In genomic region chr10:21517983-21518628, GRCh38 we compare ENCODE assay signal across 8 cellular contexts. TPM values are rescaled to one million over a fixed set of nuclear protein-coding genes. Genes with fewer than 3 reads are reported as not detected.
DNase-seq lines count a peak whose midpoint lies in the region; ATAC-seq and TF ChIP-seq lines count a peak whose summit lies in the region.

No MANE protein-coding gene starts in this region.

- in situ Hi-C loops in IMR-90 (cut with MboI; ENCODE audit: low sequenced_read_pairs), result loop anchor here (25.0 kb wide), 3 partner anchors 794 to 1094 kb away; partner anchors contain the start of genes BMI1 and COMMD3

- ATAC-seq in IMR-90 (ENCODE audit: low read depth), result no peak
- no peak for ATAC-seq in GM19455 (IDR thresholded peaks at IDR 0.05; ENCODE audit: unreplicated experiment)
- ATAC-seq in GM19397 (IDR thresholded peaks at IDR 0.05; ENCODE audit: unreplicated experiment), result no peak

- BruUV-seq in IMR-90 (replicated peaks; lab: Mats Ljungman, UMichigan), result no TSS peak

- CTCF ChIA-PET in IMR-90 (lab: Yijun Ruan, JAX), result interaction anchor here (0.6 to 1.5 kb wide), 4 partner anchors 15 to 1306 kb away, joined by 3 to 5 read pairs (median 4); no protein-coding TSS in a partner anchor

- H3K9me3 Mint-ChIP-seq in neural crest cell, result no peaks in the 10 kb centered on the region

- no peak overlapping the region for H3K56ac ChIP-seq in IMR-90 (ENCODE audit: extremely low read depth, insufficient read depth, low read length)

- no peaks in the 10 kb centered on the region for H4K20me1 ChIP-seq in IMR-90 (ENCODE audit: insufficient read depth, low read length)

- no peak overlapping the region for H3K14ac ChIP-seq in IMR-90 (replicated peaks; ENCODE audit: low read depth, low read length)

- no CpG with 5 or more reads among the region's 17 CpGs for WGBS in IMR-90 (ENCODE audit: extremely low coverage in 2 of 2, insufficient read length in 1 of 2), 2 experiments

- no peak overlapping the region for H2AK5ac ChIP-seq in IMR-90 (ENCODE audit: low read depth, low read length)

- peaks cover 2% of the 10 kb centered on the region; the same call in 1 of the 2 replicates for H3K4me1 ChIP-seq in IMR-90 (ENCODE audit: control insufficient read depth, insufficient read depth, low read length)

- H3K9me3 ChIP-seq in IMR-90 (ENCODE audit: control insufficient read depth, insufficient read depth, low read length), result no peaks in the 10 kb centered on the region

- H3K79me1 ChIP-seq in IMR-90 (ENCODE audit: low read depth in 1 of 2, low read length in 2 of 2), result peaks cover 0 to 3% of the 10 kb centered on the region in 2 experiments; a peak in 1 of 4 replicates

- intact Hi-C loops in IMR-90 (cut with micrococcal nuclease), result loop anchor here (2.0 to 5.0 kb wide), 2 partner anchors 21 to 214 kb away; no protein-coding TSS in a partner anchor

- H3K27me3 ChIP-seq in IMR-90 (ENCODE audit: control insufficient read depth, insufficient read depth, low read length), result no peaks in the 10 kb centered on the region

- no peak for TF ChIP-seq CTCF in AG09309 (IDR thresholded peaks at IDR 0.05; ENCODE audit: control insufficient read depth, insufficient read depth, low read depth, low read length, missing control alignments)
- TF ChIP-seq CTCF in IMR-90 (conservative IDR thresholded peaks at IDR 0.05; ENCODE audit: low read depth, low read length), result no peak
- no peak for TF ChIP-seq CTCF in epithelial cell of esophagus (IDR thresholded peaks at IDR 0.05; ENCODE audit: insufficient read depth, low read depth, low read length, missing control alignments)
- no peak for TF ChIP-seq CTCF in neural crest cell (conservative IDR thresholded peaks at IDR 0.05)

- H3K27ac ChIP-seq in IMR-90 (ENCODE audit: insufficient read depth, low read length), result peak overlapping the region; percentile 34; the same call in 1 of the 2 replicates

- H3K18ac ChIP-seq in IMR-90 (ENCODE audit: low read depth, low read length), result no peak overlapping the region

- H3K4ac ChIP-seq in IMR-90 (ENCODE audit: low read depth, low read length), result no peak overlapping the region

- no peak for DNase-seq in AG09309 (ENCODE audit: low read depth)
- DNase-seq in IMR-90, result peak; percentile 68
- DNase-seq in SHP77 treated with DMSO at 0.1 percent for 48 hours (lab: John Stamatoyannopoulos, UW), result peak; percentile 83
- DNase-seq in epithelial cell of esophagus (ENCODE audit: low read depth), result peak; percentile 35
- DNase-seq in neural crest cell (ENCODE audit: low read depth, low spot score), result no peak
- no peak for DNase-seq in iPS-NIHi7 (ENCODE audit: extremely low spot score)

- peaks cover 82% of the 10 kb centered on the region for H3K4me1 Mint-ChIP-seq in neural crest cell

- POLR2A ChIA-PET in IMR-90 (lab: Charles Lee; ENCODE audit: unreplicated experiment), result interaction anchor here (0.6 kb wide), 1 partner anchor 183 kb away, joined by 6 read pairs; no protein-coding TSS in a partner anchor

- H2BK15ac ChIP-seq in IMR-90 (ENCODE audit: low read depth, low read length), result no peak overlapping the region

- H3K4me3 Mint-ChIP-seq in neural crest cell, result peak overlapping the region; percentile 95

- H2AFZ ChIP-seq in IMR-90 (replicated peaks; ENCODE audit: low read length, poor library complexity), result no peak overlapping the region

- no peak overlapping the region for H2BK20ac ChIP-seq in IMR-90 (ENCODE audit: low read depth, low read length)

- no peak for TF ChIP-seq RAD21 in IMR-90 (IDR thresholded peaks at IDR 0.05; ENCODE audit: low read length)

- H3K23ac ChIP-seq in IMR-90 (ENCODE audit: low read depth, low read length), result peak overlapping the region; percentile 93; the same call in 1 of the 2 replicates

- peak overlapping the region; percentile 89 for H3K9ac ChIP-seq in IMR-90 (ENCODE audit: low read depth, low read length)

- peak overlapping the region; percentile 27 for H2BK5ac ChIP-seq in IMR-90 (ENCODE audit: low read depth, low read length, poor library complexity, severe bottlenecking)

- H3K27ac Mint-ChIP-seq in neural crest cell (ENCODE audit: unreplicated experiment), result peak overlapping the region; percentile 95

- H3K4me2 ChIP-seq in IMR-90 (ENCODE audit: low read depth, low read length), result peak overlapping the region; percentile 99

- TF ChIP-seq POLR2A in IMR-90 (IDR thresholded peaks at IDR 0.05; ENCODE audit: low read depth, low read length), result no peak

- no peak overlapping the region for H2BK120ac ChIP-seq in IMR-90 (ENCODE audit: low read depth, low read length)

- H2AK9ac ChIP-seq in IMR-90 (replicated peaks; ENCODE audit: low read depth, low read length, poor library complexity), result no peak overlapping the region

- no peak overlapping the region for H4K91ac ChIP-seq in IMR-90 (ENCODE audit: insufficient read depth, low read depth, low read length)

- no peak overlapping the region for H4K8ac ChIP-seq in IMR-90 (ENCODE audit: low read depth in 2 of 2, low read length in 2 of 2)

- peaks cover 17% of the 10 kb centered on the region for H3K27me3 Mint-ChIP-seq in neural crest cell (ENCODE audit: low read depth)

- peaks cover 14% of the 10 kb centered on the region for H3K36me3 Mint-ChIP-seq in neural crest cell (ENCODE audit: low read depth)

- H3K4me3 ChIP-seq in AG09309 (ENCODE audit: control insufficient read depth, low read depth, low read length), result peak overlapping the region; percentile 68
- peak overlapping the region; percentile 95 for H3K4me3 ChIP-seq in IMR-90 (ENCODE audit: insufficient read depth, low read depth, low read length)
- peak overlapping the region; percentile 49 for H3K4me3 ChIP-seq in epithelial cell of esophagus (ENCODE audit: low read length)

- dilution Hi-C loops in IMR-90 (cut with HindIII; ENCODE audit: low sequenced_read_pairs, unreplicated experiment), result no loop called here

- no peaks in the 10 kb centered on the region for H3K9me1 ChIP-seq in IMR-90 (ENCODE audit: insufficient read depth, low read length)

- H4K5ac ChIP-seq in IMR-90 (ENCODE audit: low read depth, low read length), result no peak overlapping the region

- H3K36me3 ChIP-seq in IMR-90 (ENCODE audit: control insufficient read depth, insufficient read depth, low read length), result no peaks in the 10 kb centered on the region

TF ChIP-seq in IMR-90, 13 proteins besides CTCF, POLR2A, EP300 and RAD21:
- TF ChIP-seq CEBPB (IDR thresholded peaks at IDR 0.05; ENCODE audit: low read depth, low read length), result peak; percentile 45; the same call in 1 of the 2 replicates
- TF ChIP-seq BHLHE40 (IDR thresholded peaks at IDR 0.05; ENCODE audit: low read depth, low read length), result no peak

RNA-seq across cellular contexts. Expression of gene SKIDA1, which starts 7.4 kb away (rescaled TPM):
- total RNA-seq in IMR-90 (2012; rRNA removed) (0.56 and 0.72 TPM in 2 replicates), neural crest cell (52.1 and 53.0 TPM in 2 replicates)
- polyA plus RNA-seq in IMR-90 (2012; rRNA removed), result 0.24 and 0.36 TPM in 2 replicates
- 0.16 and 0.42 TPM in 2 replicates for polyA plus RNA-seq in IMR-90 (2012; cell fraction: cytosol; rRNA removed)
- 0.36 and 2.0 TPM in 2 replicates for polyA plus RNA-seq in IMR-90 (2012; cell fraction: nucleus; rRNA removed; ENCODE audit: low replicate concordance)

RNA-seq across cellular contexts. Expression of gene MLLT10, which starts 15.9 kb away (rescaled TPM):
- total RNA-seq in IMR-90 (2012; rRNA removed), result 29.0 and 31.9 TPM in 2 replicates
- 22.5 and 23.9 TPM in 2 replicates for polyA plus RNA-seq in IMR-90 (2012; rRNA removed)
- 7.2 and 17.6 TPM in 2 replicates for polyA plus RNA-seq in IMR-90 (2012; cell fraction: cytosol; rRNA removed)
- 27.3 and 103 TPM in 2 replicates for polyA plus RNA-seq in IMR-90 (2012; cell fraction: nucleus; rRNA removed; ENCODE audit: low replicate concordance)
- total RNA-seq in neural crest cell, result 52.6 and 58.1 TPM in 2 replicates

Comparison
In these comparisons a context has a peak if more than half of its experiments do, and no peak if none do; other contexts are left out.
1. DNase-seq: peak in IMR-90 (single experiment), SHP77 treated with DMSO at 0.1 percent for 48 hours (single experiment) and epithelial cell of esophagus (single experiment); none in AG09309 (single experiment), neural crest cell (single experiment) and iPS-NIHi7 (single experiment).
2. RNA of gene SKIDA1, which starts 7.4 kb away (total RNA-seq): 52.1 to 53.0 TPM in neural crest cell; 0.56 to 0.72 TPM in IMR-90; every median in the first group is over 10 times any median in the second.
3. Peak in every context shown above with its lines, with median percentiles within 50 percentile points of each other: H3K4me3 ChIP-seq.